13 cellular contexts compared by ENCODE assay signal in the genomic region with DNA sequence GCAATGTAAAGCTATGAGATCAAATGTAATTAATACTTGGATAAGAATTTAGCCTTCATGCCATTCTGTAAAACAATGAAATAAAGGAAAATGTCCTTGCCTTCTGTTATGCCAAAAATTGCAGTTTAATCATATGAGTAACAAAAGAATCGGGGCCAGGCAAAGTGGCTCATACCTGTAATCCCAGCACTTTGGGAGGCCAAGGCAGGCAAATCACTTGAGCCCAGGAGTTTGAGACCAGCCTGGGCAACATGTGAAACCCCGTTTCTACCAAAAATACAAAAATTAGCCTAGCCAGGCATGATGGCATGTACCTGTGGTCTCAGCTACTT. TPM values are rescaled to one million over a fixed set of nuclear protein-coding genes. Genes with fewer than 3 reads are reported as not detected.
"Had no signal": no experiment of that assay in that cellular context is flagged by ENCODE, and none has a peak within 500 bp of the region (broad histone marks: within the 10 kb centered on the region; RNA-seq: fewer than 3 reads in every experiment).

No MANE protein-coding gene starts in this region.

RNA-seq across cellular contexts. Expression of a gene that starts 34.1 kb away (rescaled TPM):
- total RNA-seq: activated B cell treated with CpG ODN at 0.5 μM for 24 hours; activated CD8-positive, alpha-beta memory T cell treated with anti-CD3 and anti-CD28 coated beads for 36 hours; activated CD8-positive, alpha-beta memory T cell treated with anti-CD3 and anti-CD28 coated beads, Interleukin-2, amount 10 ng/mL, durations not matched to agents 7 days and 5 days; activated CD8-positive, alpha-beta T cell treated with anti-CD3 and anti-CD28 coated beads, Interleukin-2, amount 10 ng/mL, durations not matched to agents 7 days and 5 days; activated naive CD4-positive, alpha-beta T cell treated with anti-CD3 and anti-CD28 coated beads for 36 hours; activated naive CD8-positive, alpha-beta T cell treated with anti-CD3 and anti-CD28 coated beads for 36 hours; activated T-helper 1 cell treated with anti-CD3 and anti-CD28 coated beads, Interleukin-12 subunit alpha, Interleukin-12 subunit beta, Interleukin-2, Interleukin-4 antibody, amounts not matched to agents 30 ng/mL and 10 ng/mL and 1 ng/mL, durations not matched to agents 14 hours and 24 hours and 36 hours; activated T-helper 2 cell treated with anti-CD3 and anti-CD28 coated beads, Interferon-gamma antibody, Interleukin-2, Interleukin-4, amounts not matched to agents 10 μg/mL and 5 μg/mL and 100 μg/mL, durations not matched to agents 14 hours and 24 hours and 36 hours; adrenal gland; body of pancreas; endodermal cell; foreskin keratinocyte; T-helper 2 cell treated with Interferon-gamma antibody and Interleukin-4, amounts not matched to agents 100 ng/mL and 5 ng/mL, for 36 hours had no signal
